16 cellular contexts compared by ENCODE assay signal in the genomic region with DNA sequence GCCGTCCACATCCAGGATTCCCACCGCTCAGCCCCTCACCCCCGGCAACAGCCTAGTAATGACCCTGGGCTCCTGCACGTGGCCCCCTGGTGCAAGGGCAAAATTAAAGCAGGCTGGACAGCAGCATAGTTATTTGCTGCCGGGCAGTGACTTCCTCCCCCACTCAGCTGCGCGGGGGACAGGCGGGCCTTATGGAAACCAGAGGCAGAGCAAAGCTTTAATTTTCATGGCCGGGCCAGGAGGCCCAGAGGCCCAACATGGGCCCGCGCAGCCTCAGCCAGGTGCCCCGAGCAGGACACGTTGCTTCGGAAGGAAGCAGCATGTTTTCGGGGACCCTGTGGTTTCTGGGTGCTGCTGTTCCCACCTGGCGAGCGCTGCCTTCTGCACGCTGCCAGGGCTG.
DNase-seq lines count a peak whose midpoint lies in the region; ATAC-seq and TF ChIP-seq lines count a peak whose summit lies in the region.
"Had no signal": no experiment of that assay in that cellular context is flagged by ENCODE, and none has a peak within 500 bp of the region (broad histone marks: within the 10 kb centered on the region; RNA-seq: fewer than 3 reads in every experiment).

No MANE protein-coding gene starts in this region.

- no peak for ATAC-seq in left cardiac atrium
- no peak for ATAC-seq in thoracic aorta (ENCODE audit: insufficient number of reproducible peaks, low FRiP score, low read depth)
- ATAC-seq in HG02642 (IDR thresholded peaks at IDR 0.05; ENCODE audit: poor library complexity, unreplicated experiment): no peak
- ATAC-seq: HepG2 had no signal

- peaks cover 56% of the 10 kb centered on the region for H3K4me1 ChIP-seq in cardiac muscle cell (ENCODE audit: low read depth)
- peaks cover 43 to 86% of the 10 kb centered on the region in 2 donors for H3K4me1 ChIP-seq in thoracic aorta (ENCODE audit: control insufficient read depth in 1 of 2, low read depth in 2 of 2)
- peaks cover 5% of the 10 kb centered on the region for H3K4me1 ChIP-seq in colonic mucosa
- H3K4me1 ChIP-seq: Caco-2 had no signal

- intact Hi-C loops in left cardiac atrium (cut with DNase I): no loop called here
- intact Hi-C loops in colonic mucosa (cut with DNase I): no loop called here

- H3K36me3 ChIP-seq in cardiac muscle cell (no peaks in the 10 kb centered on the region), thoracic aorta (no peaks in the 10 kb centered on the region), colonic mucosa (no peaks in the 10 kb centered on the region)

- H3K27me3 ChIP-seq in cardiac muscle cell: no peaks in the 10 kb centered on the region
- no peaks in the 10 kb centered on the region for H3K27me3 ChIP-seq in thoracic aorta (replicated peaks; ENCODE audit: insufficient read depth)
- no peaks in the 10 kb centered on the region for H3K27me3 ChIP-seq in colonic mucosa

- H3K9ac ChIP-seq in colonic mucosa (ENCODE audit: low read depth in 2 of 2, low read length in 2 of 2): no peak overlapping the region

- no peaks in the 10 kb centered on the region for H3K9me3 ChIP-seq in cardiac muscle cell (ENCODE audit: low read depth)
- no peaks in the 10 kb centered on the region for H3K9me3 ChIP-seq in thoracic aorta
- H3K9me3 ChIP-seq in colonic mucosa: no peaks in the 10 kb centered on the region
- H3K9me3 ChIP-seq: Caco-2 had no signal

- H3K27ac ChIP-seq in cardiac muscle cell (peak overlapping the region; percentile 70), thoracic aorta (peak overlapping the region; percentile 95 to 99), colonic mucosa (no peak overlapping the region)

- no peak for TF ChIP-seq CTCF in cardiac muscle cell (IDR thresholded peaks at IDR 0.05; ENCODE audit: low read depth, low read length)
- no peak for TF ChIP-seq CTCF in thoracic aorta (IDR thresholded peaks at IDR 0.05)
- TF ChIP-seq CTCF in colonic mucosa (IDR thresholded peaks at IDR 0.05): no peak

- H3K4me3 ChIP-seq in cardiac muscle cell: no peak overlapping the region
- H3K4me3 ChIP-seq in thoracic aorta: no peak overlapping the region
- no peak overlapping the region for H3K4me3 ChIP-seq in colonic mucosa

- DNase-seq in cardiac muscle cell (ENCODE audit: low read depth in 1 of 2, low spot score in 1 of 2): no peak
- DNase-seq in left cardiac atrium: no peak
- DNase-seq in left kidney (ENCODE audit: low read depth, low spot score): peak; percentile 53
- DNase-seq in thoracic aorta (ENCODE audit: low spot score): no peak
- DNase-seq in colonic mucosa: no peak
- DNase-seq in NCI-H128 (lab: John Stamatoyannopoulos, UW; ENCODE audit: unreplicated experiment): no peak
- DNase-seq: 8988T; C1 segment of cervical spinal cord; Caco-2; CD4-positive, CD25-positive, alpha-beta regulatory T cell; CD8-positive, alpha-beta memory T cell; DMS79 treated with DMSO at 0.1 percent for 48 hours; GF-D8; H9 had no signal
